25 cellular contexts compared by ENCODE assay signal in the genomic region with DNA sequence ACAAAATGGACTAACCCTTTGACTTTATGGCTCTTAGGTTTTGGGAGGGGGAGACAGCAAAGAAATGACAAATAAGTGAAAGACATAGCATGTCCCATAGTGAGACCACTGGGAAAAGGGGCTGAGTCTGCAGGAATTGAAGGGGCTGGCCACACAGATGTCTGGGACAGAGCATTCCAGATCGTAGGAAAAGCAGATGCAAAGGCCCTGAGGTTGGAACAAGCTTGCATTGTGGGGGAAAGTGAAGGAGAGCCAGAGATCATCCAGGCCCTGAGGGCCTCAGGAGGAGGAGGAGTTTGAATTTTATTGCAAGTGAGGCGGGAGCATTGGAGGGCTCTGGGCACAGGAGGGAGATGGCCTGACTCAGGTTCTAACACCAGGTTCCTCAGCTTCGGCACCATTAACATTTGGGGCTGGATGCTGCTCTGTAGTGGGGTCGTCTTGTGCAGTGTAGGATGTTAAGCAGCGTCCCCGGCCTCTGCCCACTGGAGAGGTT.
DNase-seq lines count a peak whose midpoint lies in the region; ATAC-seq, FAIRE-seq and TF ChIP-seq lines count a peak whose summit lies in the region.
"Had no signal": no experiment of that assay in that cellular context is flagged by ENCODE, and none has a peak within 500 bp of the region (broad histone marks: within the 10 kb centered on the region; RNA-seq: fewer than 3 reads in every experiment).

No MANE protein-coding gene starts in this region.

- H3K4me3 Mint-ChIP-seq in HFFc6 = no peak overlapping the region
- H3K4me3 Mint-ChIP-seq in activated CD4-positive, alpha-beta T cell treated with anti-CD3 and anti-CD28 coated beads for 36 hours = no peak overlapping the region
- H3K4me3 Mint-ChIP-seq: B cell; CD8-positive, alpha-beta memory T cell had no signal

- no peak for TF ChIP-seq RAD21 in K562 (CRISPR knock-in tag; conservative IDR thresholded peaks at IDR 0.05 in 1 of 2, IDR thresholded peaks at IDR 0.05 in 1 of 2)

- no peaks in the 10 kb centered on the region for H4K20me1 ChIP-seq in K562 (replicated peaks; ENCODE audit: control insufficient read depth, insufficient read depth, low read length)

- no peaks in the 10 kb centered on the region for H3K79me2 ChIP-seq in K562 (ENCODE audit: control insufficient read depth, insufficient read depth, low read length)

- intact Hi-C loops in K562 (cut with micrococcal nuclease) = no loop called here
- intact Hi-C loops in thyroid gland (cut with DNase I) = no loop called here
- intact Hi-C loops in activated CD4-positive, alpha-beta T cell treated with anti-CD3 and anti-CD28 coated beads for 36 hours (cut with DNase I, micrococcal nuclease) = loop anchor here in 1 of 2 experiments (10.0 kb wide), 1 partner anchor 93 kb away; a partner anchor contains a TSS

- H2AFZ ChIP-seq in K562 (ENCODE audit: low read depth, low read length) = no peak overlapping the region
- H2AFZ ChIP-seq: PC-9 had no signal

- TF ChIP-seq EP300 in K562 (IDR thresholded peaks at IDR 0.05; ENCODE audit: low read length) = no peak

- no peak for FAIRE-seq in K562 (lab: Jason Lieb, UNC)
- FAIRE-seq: GM18507 had no signal

- H3K4me1 ChIP-seq in K562 (replicated peaks in 1 of 2; ENCODE audit: control insufficient read depth in 2 of 2, insufficient read depth in 2 of 2, low read length in 2 of 2) (peaks cover 28 to 49% of the 10 kb centered on the region in 2 experiments), thyroid gland (peaks cover 67 to 69% of the 10 kb centered on the region in 2 donors)

- peaks cover 71% of the 10 kb centered on the region for H3K4me1 Mint-ChIP-seq in HFFc6 (ENCODE audit: low read depth)
- H3K4me1 Mint-ChIP-seq in activated CD4-positive, alpha-beta T cell treated with anti-CD3 and anti-CD28 coated beads for 36 hours = peaks cover 22% of the 10 kb centered on the region

- no peak overlapping the region for H3K4me2 ChIP-seq in K562 (ENCODE audit: insufficient read depth, low read length)
- H3K4me2 ChIP-seq: PC-9 had no signal

- TF ChIP-seq POLR2A in K562 (conservative IDR thresholded peaks at IDR 0.05) (no peak), thyroid gland (IDR thresholded peaks at IDR 0.05) (no peak)

- no peaks in the 10 kb centered on the region for H3K9me1 ChIP-seq in K562 (ENCODE audit: control insufficient read depth, insufficient read depth, low read length)

- no peaks in the 10 kb centered on the region for H3K36me3 Mint-ChIP-seq in HFFc6 (ENCODE audit: low read depth)
- H3K36me3 Mint-ChIP-seq in activated CD4-positive, alpha-beta T cell treated with anti-CD3 and anti-CD28 coated beads for 36 hours (ENCODE audit: low read depth) = no peaks in the 10 kb centered on the region

- DNase-seq in EH (ENCODE audit: low read depth) (peak; percentile 42), HFFc6 (no peak), K562 (ENCODE audit: extremely low read depth in 1 of 4, low spot score in 3 of 4) (no peak), thyroid gland (no peak), GM19240 (ENCODE audit: insufficient read length, low spot score) (no peak), HT-29 (ENCODE audit: low spot score) (no peak)
- DNase-seq in activated CD4-positive, alpha-beta T cell treated with anti-CD3 and anti-CD28 coated beads for 36 hours = no peak
- DNase-seq: CD8-positive, alpha-beta memory T cell; DMS153; DND-41; GOT3; HCEC 1CT; KG1; MM.1S; NCI-H1694 treated with DMSO at 0.1 percent for 48 hours; NCI-H2081; NCI-H2227 treated with DMSO at 0.1 percent for 48 hours; NCI-H526 treated with DMSO at 0.1 percent for 48 hours; PC-9; RPMI8226; SHP77; T-helper 1 cell had no signal

- BruUV-seq in K562 (replicated peaks; lab: Mats Ljungman, UMichigan) = no TSS peak

- H3K9me3 ChIP-seq in K562 (replicated peaks; ENCODE audit: control insufficient read depth, insufficient read depth, low read depth, low read length) (no peaks in the 10 kb centered on the region), thyroid gland (no peaks in the 10 kb centered on the region)

- CTCF ChIA-PET in K562 (lab: Yijun Ruan, JAX; ENCODE audit: low intra/inter-chr PET ratio) = no interaction called here
- CTCF ChIA-PET in activated CD4-positive, alpha-beta T cell treated with anti-CD3 and anti-CD28 coated beads for 36 hours (lab: Charles Lee) = no interaction called here

- ATAC-seq in K562 = no peak
- no peak for ATAC-seq in activated CD4-positive, alpha-beta T cell treated with anti-CD3 and anti-CD28 coated beads for 36 hours

- TF ChIP-seq CTCF in HFFc6 (IDR thresholded peaks at IDR 0.05) (no peak), K562 (IDR thresholded peaks at IDR 0.05 in 2 of 3, conservative IDR thresholded peaks at IDR 0.05 in 1 of 3; ENCODE audit: insufficient read depth in 2 of 3, low read depth in 1 of 3, low read length in 3 of 3) (no peak), thyroid gland (IDR thresholded peaks at IDR 0.05) (no peak)

- H3K4me3 ChIP-seq in K562 (no peak overlapping the region), thyroid gland (replicated peaks in 1 of 3) (no peak overlapping the region)
- H3K4me3 ChIP-seq: PC-9 had no signal

- H3K27me3 ChIP-seq in K562 (ENCODE audit: control insufficient read depth in 2 of 2, insufficient read depth in 2 of 2, low read length in 2 of 2) = no peaks in the 10 kb centered on the region; a peak in 1 of 5 replicates
- H3K27me3 ChIP-seq in thyroid gland = no peaks in the 10 kb centered on the region

- no peaks in the 10 kb centered on the region for H3K9me3 Mint-ChIP-seq in HFFc6
- H3K9me3 Mint-ChIP-seq in activated CD4-positive, alpha-beta T cell treated with anti-CD3 and anti-CD28 coated beads for 36 hours (ENCODE audit: low read depth) = no peaks in the 10 kb centered on the region
- H3K9me3 Mint-ChIP-seq: CD8-positive, alpha-beta memory T cell had no signal

- H3K27ac Mint-ChIP-seq in HFFc6 = peak overlapping the region; percentile 90; the same call in 1 of the 2 replicates
- no peak overlapping the region for H3K27ac Mint-ChIP-seq in activated CD4-positive, alpha-beta T cell treated with anti-CD3 and anti-CD28 coated beads for 36 hours
- H3K27ac Mint-ChIP-seq: B cell had no signal

- H3K36me3 ChIP-seq in K562 (ENCODE audit: control insufficient read depth, insufficient read depth, low read length) (no peaks in the 10 kb centered on the region), thyroid gland (no peaks in the 10 kb centered on the region)

- POLR2A ChIA-PET in K562 (lab: Yijun Ruan, JAX) = no interaction called here
- POLR2A ChIA-PET in activated CD4-positive, alpha-beta T cell treated with anti-CD3 and anti-CD28 coated beads for 36 hours (lab: Charles Lee) = no interaction called here

- H3K27me3 Mint-ChIP-seq in HFFc6 (ENCODE audit: insufficient read depth) = peaks cover 2% of the 10 kb centered on the region
- peaks cover 2% of the 10 kb centered on the region for H3K27me3 Mint-ChIP-seq in activated CD4-positive, alpha-beta T cell treated with anti-CD3 and anti-CD28 coated beads for 36 hours

- WGBS in K562 (ENCODE audit: insufficient coverage, low coverage, missing lambda C conversion rate) = 74% methylated on average over 6 of the region's 6 CpGs
- 94 to 95% methylated on average over 4 to 6 of the region's 6 CpGs for WGBS in thyroid gland, 2 donors

- in situ Hi-C loops in K562 (cut with MboI) = no loop called here

- no peak overlapping the region for H3K27ac ChIP-seq in K562 (ENCODE audit: extremely low read depth, low read depth, low read length)
- H3K27ac ChIP-seq in thyroid gland = peak overlapping the region; percentile 90 to 100 (median 98)
- H3K27ac ChIP-seq: C4-2B, PC-9 had no signal

- H3K9ac ChIP-seq in K562 (ENCODE audit: insufficient read depth in 1 of 2, low read depth in 2 of 2, low read length in 2 of 2) = peak overlapping the region in 1 of 2 experiments; percentile 54; a peak in 2 of 4 replicates

TF ChIP-seq in K562, 482 proteins besides CTCF, POLR2A, EP300 and RAD21:
- 0 out of 2 replicates have a peak, but pooled peaks have one; percentile 12 for TF ChIP-seq BCOR (IDR thresholded peaks at IDR 0.05)
- TF ChIP-seq HEY1 (CRISPR knock-in tag; IDR thresholded peaks at IDR 0.05; ENCODE audit: borderline replicate concordance) = no peak
